In genomic region chr7:130070900-130071622, GRCh38 we compare ENCODE assay signal across 8 cellular contexts. TPM values are rescaled to one million over a fixed set of nuclear protein-coding genes. Genes with fewer than 3 reads are reported as not detected.
DNase-seq lines count a peak whose midpoint lies in the region; ATAC-seq and TF ChIP-seq lines count a peak whose summit lies in the region.

No MANE protein-coding gene starts in this region.

- peak overlapping the region; percentile 65 for H3K9ac ChIP-seq in HUES6 (ENCODE audit: low read length)

- no peak overlapping the region for H3K27ac ChIP-seq in HUES6 (ENCODE audit: low read depth, low read length)
- peak overlapping the region; percentile 75 to 85 for H3K27ac ChIP-seq in ascending aorta
- peak overlapping the region; percentile 82 to 92 (median 91) for H3K27ac ChIP-seq in stomach

- intact Hi-C loops in activated CD4-positive, alpha-beta T cell treated with anti-CD3 and anti-CD28 coated beads for 36 hours (cut with DNase I, micrococcal nuclease): loop anchor here (1.0 to 10.0 kb wide), 15 partner anchors 20 to 847 kb away; partner anchors contain the start of genes TMEM209 (in 2 of the 2), ZC3HC1 (in 2 of the 2), CEP41 (in 1 of the 2) and COPG2 (in 1 of the 2)
- intact Hi-C loops in ascending aorta (cut with DNase I) (loop anchor here (2.0 to 5.0 kb wide), 7 partner anchors 20 to 651 kb away; partner anchors contain the start of genes CEP41, COPG2, TMEM209 and UBE2H), stomach (cut with DNase I; ENCODE audit: low total_unique reads) (no loop called here), sciatic nerve (cut with DNase I) (no loop called here)

- no peaks in the 10 kb centered on the region for H3K36me3 ChIP-seq in HUES6 (ENCODE audit: control insufficient read depth, insufficient read depth, low read length)
- no peaks in the 10 kb centered on the region for H3K36me3 ChIP-seq in ascending aorta
- H3K36me3 ChIP-seq in stomach: no peaks in the 10 kb centered on the region

- DNase-seq in activated CD4-positive, alpha-beta T cell treated with anti-CD3 and anti-CD28 coated beads for 36 hours: no peak
- no peak for DNase-seq in activated CD4-positive, alpha-beta T cell treated with anti-CD3 and anti-CD28 coated beads, Interleukin-2, amount 50 U/mL, for 48 hours
- DNase-seq in ascending aorta (ENCODE audit: low spot score in 2 of 2) (no peak), immature natural killer cell (no peak), stomach (no peak), sciatic nerve (ENCODE audit: low spot score) (no peak), NCI-H774 (lab: John Stamatoyannopoulos, UW) (no peak)

- H3K4me1 ChIP-seq in HUES6 (ENCODE audit: control insufficient read depth, insufficient read depth, low read length) (no peaks in the 10 kb centered on the region), ascending aorta (peaks cover 0 to 19% of the 10 kb centered on the region in 2 donors), stomach (peaks cover 27 to 58% (median 45%) of the 10 kb centered on the region in 4 donors)

- no peak for ATAC-seq in activated CD4-positive, alpha-beta T cell treated with anti-CD3 and anti-CD28 coated beads for 36 hours
- ATAC-seq in sciatic nerve: no peak

- peak overlapping the region; percentile 82 for H3K27ac Mint-ChIP-seq in activated CD4-positive, alpha-beta T cell treated with anti-CD3 and anti-CD28 coated beads for 36 hours
- H3K27ac Mint-ChIP-seq in immature natural killer cell: peak overlapping the region; percentile 72 to 94 (median 86)

- CTCF ChIA-PET in activated CD4-positive, alpha-beta T cell treated with anti-CD3 and anti-CD28 coated beads for 36 hours (lab: Charles Lee): interaction anchor here (0.5 to 5.2 kb wide), 13 partner anchors 9 to 761 kb away, joined by 3 to 26 read pairs (median 7); no protein-coding TSS in a partner anchor

- no peaks in the 10 kb centered on the region for H3K27me3 Mint-ChIP-seq in activated CD4-positive, alpha-beta T cell treated with anti-CD3 and anti-CD28 coated beads for 36 hours
- peaks cover 3 to 11% (median 5%) of the 10 kb centered on the region in 3 donors for H3K27me3 Mint-ChIP-seq in immature natural killer cell (ENCODE audit: low read depth in 3 of 3)

- H3K4me3 ChIP-seq in HUES6 (ENCODE audit: low read depth, low read length): peak overlapping the region; percentile 72
- peak overlapping the region; percentile 93 to 99 for H3K4me3 ChIP-seq in ascending aorta
- peak overlapping the region; percentile 64 to 99 (median 96) for H3K4me3 ChIP-seq in stomach

- no peaks in the 10 kb centered on the region for H3K9me3 Mint-ChIP-seq in activated CD4-positive, alpha-beta T cell treated with anti-CD3 and anti-CD28 coated beads for 36 hours (ENCODE audit: low read depth)
- H3K9me3 Mint-ChIP-seq in immature natural killer cell: no peaks in the 10 kb centered on the region

- no peak for TF ChIP-seq POLR2A in stomach (IDR thresholded peaks at IDR 0.05)

- H3K9me3 ChIP-seq in HUES6 (ENCODE audit: control insufficient read depth, insufficient read depth, low read depth, low read length) (no peaks in the 10 kb centered on the region), ascending aorta (no peaks in the 10 kb centered on the region), stomach (no peaks in the 10 kb centered on the region)

- TF ChIP-seq CTCF in ascending aorta (IDR thresholded peaks at IDR 0.05): no peak
- no peak for TF ChIP-seq CTCF in stomach (IDR thresholded peaks at IDR 0.05)

- H3K36me3 Mint-ChIP-seq in activated CD4-positive, alpha-beta T cell treated with anti-CD3 and anti-CD28 coated beads for 36 hours (ENCODE audit: low read depth): no peaks in the 10 kb centered on the region
- H3K36me3 Mint-ChIP-seq in immature natural killer cell: no peaks in the 10 kb centered on the region

- 0 to 1% (median 1%) methylated on average over 10 of the region's 10 CpGs for WGBS in stomach, 5 donors

- no peaks in the 10 kb centered on the region for H3K27me3 ChIP-seq in HUES6 (ENCODE audit: control insufficient read depth, insufficient read depth, low read length)
- no peaks in the 10 kb centered on the region for H3K27me3 ChIP-seq in ascending aorta
- no peaks in the 10 kb centered on the region for H3K27me3 ChIP-seq in stomach

- TF ChIP-seq EP300 in stomach (IDR thresholded peaks at IDR 0.05): no peak

- peak overlapping the region; percentile 91 for H3K4me3 Mint-ChIP-seq in activated CD4-positive, alpha-beta T cell treated with anti-CD3 and anti-CD28 coated beads for 36 hours
- H3K4me3 Mint-ChIP-seq in immature natural killer cell: peak overlapping the region; percentile 84 to 96 (median 90)

- peaks cover 37% of the 10 kb centered on the region for H3K4me1 Mint-ChIP-seq in activated CD4-positive, alpha-beta T cell treated with anti-CD3 and anti-CD28 coated beads for 36 hours
- H3K4me1 Mint-ChIP-seq in immature natural killer cell: peaks cover 47 to 58% of the 10 kb centered on the region in 2 donors

- POLR2A ChIA-PET in activated CD4-positive, alpha-beta T cell treated with anti-CD3 and anti-CD28 coated beads for 36 hours (lab: Charles Lee): no interaction called here

RNA-seq across cellular contexts. Expression of gene KLHDC10, which starts 0.7 kb away (rescaled TPM):
- 10 to 100 TPM; 13.5 to 14.2 TPM for total RNA-seq in activated CD4-positive, alpha-beta T cell treated with anti-CD3 and anti-CD28 coated beads for 36 hours
- total RNA-seq in ascending aorta (13.0 TPM), stomach (10 to 100 TPM; 16.4 to 49.0 (median 29.5) TPM), sciatic nerve (35.2 TPM)
- polyA plus RNA-seq in immature natural killer cell (1 to 10 TPM in 2 of 3 donors, under 1 TPM in 1; 0.99 to 2.7 (median 1.7) TPM), stomach (1 to 10 TPM; 5.8 to 9.0 (median 7.9) TPM)

RNA-seq across cellular contexts. Expression of gene ZC3HC1, which starts 19.9 kb away (rescaled TPM):
- 10 to 100 TPM; 21.6 to 25.3 TPM for total RNA-seq in activated CD4-positive, alpha-beta T cell treated with anti-CD3 and anti-CD28 coated beads for 36 hours
- total RNA-seq in ascending aorta (16.8 TPM), stomach (10 to 100 TPM in 1 of 5 donors, 1 to 10 TPM in 3, under 1 TPM in 1; 0.29 to 14.1 (median 5.8) TPM), sciatic nerve (13.7 TPM)
- polyA plus RNA-seq in immature natural killer cell (10 to 100 TPM in 2 of 3 donors, 1 to 10 TPM in 1; 8.5 to 11.3 (median 10.8) TPM), stomach (10 to 100 TPM in 2 of 3 donors, 1 to 10 TPM in 1; 8.6 to 11.9 (median 10.5) TPM)

Comparison
In these comparisons a context has a peak if more than half of its experiments do, and no peak if none do; other contexts are left out.
1. intact Hi-C loops: an anchor here in activated CD4-positive, alpha-beta T cell treated with anti-CD3 and anti-CD28 coated beads for 36 hours (1.0 to 10.0 kb wide) and ascending aorta (2.0 to 5.0 kb wide); none called in stomach and sciatic nerve.